In the genomic region with DNA sequence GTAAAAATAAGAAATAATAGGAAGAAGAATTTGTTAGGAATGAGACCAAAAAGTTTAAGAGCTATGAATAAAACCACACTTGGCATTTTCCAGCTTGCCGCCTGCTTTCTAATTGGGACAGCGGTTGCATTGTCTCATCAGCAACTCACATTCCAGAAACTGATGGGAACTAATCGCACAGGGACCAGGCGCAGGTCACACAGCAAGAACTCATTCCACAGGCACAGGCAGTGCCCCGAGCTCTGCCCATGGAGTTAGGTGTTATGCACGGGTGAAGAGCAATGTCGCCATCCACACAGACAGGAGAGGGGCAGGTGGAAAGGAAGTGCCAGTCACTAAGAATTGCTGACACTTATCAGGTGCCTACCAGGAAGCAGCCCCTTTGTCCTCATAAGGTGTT, we compare ENCODE assay signal across 13 cellular contexts.
DNase-seq lines count a peak whose midpoint lies in the region; ATAC-seq lines count a peak whose summit lies in the region.
"Had no signal": no experiment of that assay in that cellular context is flagged by ENCODE, and none has a peak within 500 bp of the region (broad histone marks: within the 10 kb centered on the region; RNA-seq: fewer than 3 reads in every experiment).

No MANE protein-coding gene starts in this region.

- intact Hi-C loops in posterior vena cava (cut with DNase I) = no loop called here

- ATAC-seq in esophagus mucosa = peak; percentile 20
- ATAC-seq in GM19023 (IDR thresholded peaks at IDR 0.05; ENCODE audit: unreplicated experiment) = no peak
- no peak for ATAC-seq in GM21723 (IDR thresholded peaks at IDR 0.05; ENCODE audit: unreplicated experiment)
- ATAC-seq: HCT116 had no signal

- peak; percentile 35 for DNase-seq in NCI-H510A treated with DMSO at 0.1 percent for 48 hours (lab: John Stamatoyannopoulos, UW)
- DNase-seq in NCI-H510A (lab: John Stamatoyannopoulos, UW) = no peak
- peak; percentile 37 for DNase-seq in posterior vena cava (ENCODE audit: low spot score)
- DNase-seq in stimulated activated CD4-positive, alpha-beta T cell treated with anti-CD3 and anti-CD28 coated beads, Interleukin-12 subunit alpha, Interleukin-12 subunit beta, amount 100 ng/mL, for 4 hours = no peak
- DNase-seq: 8988T; CD4-positive, CD25-positive, alpha-beta regulatory T cell; DND-41; GF-D8; KBM-7 had no signal

Comparison
In these comparisons a context has a peak if more than half of its experiments do, and no peak if none do; other contexts are left out.
1. DNase-seq: peak in NCI-H510A treated with DMSO at 0.1 percent for 48 hours (single experiment) and posterior vena cava (single experiment); none in NCI-H510A (single experiment) and stimulated activated CD4-positive, alpha-beta T cell treated with anti-CD3 and anti-CD28 coated beads, Interleukin-12 subunit alpha, Interleukin-12 subunit beta, amount 100 ng/mL, for 4 hours (single experiment).